Comparison of ENCODE assay signal across 1 cellular context in the genomic region with DNA sequence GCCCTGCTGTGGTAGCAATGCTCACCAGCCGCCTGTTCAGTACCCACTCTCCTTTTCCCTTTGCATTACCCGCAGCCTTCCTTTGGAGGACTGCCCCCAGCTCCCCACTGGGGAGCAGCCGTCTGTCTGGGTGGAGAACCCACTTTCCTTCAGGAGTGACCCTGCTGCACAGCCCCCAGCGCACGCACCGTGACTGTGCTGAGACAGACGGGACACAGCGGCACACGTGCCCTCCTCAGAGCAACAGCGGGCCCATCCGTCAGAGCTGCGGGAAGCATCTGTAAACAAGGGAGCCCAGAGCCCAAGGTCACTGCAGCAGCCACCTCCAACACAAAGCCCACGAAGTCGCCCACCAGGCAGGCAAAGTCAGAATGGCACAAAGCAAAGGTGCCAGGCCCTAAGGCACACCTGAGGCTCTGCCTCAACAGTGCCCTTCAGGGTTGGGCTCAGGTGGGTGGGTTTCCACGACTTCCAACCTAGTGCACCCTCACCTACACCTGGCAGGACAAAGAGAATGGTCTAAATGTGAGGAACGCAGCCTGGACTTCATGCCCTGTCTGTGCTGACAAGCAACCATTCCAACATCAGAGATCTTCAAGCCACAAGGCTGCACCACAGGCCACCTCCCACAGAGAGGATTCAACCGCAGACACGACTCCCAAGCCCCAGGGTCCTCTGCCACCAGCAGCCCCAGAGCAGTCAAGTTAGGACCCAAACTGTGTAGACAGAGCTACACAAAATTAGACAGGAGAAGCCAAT.
TF ChIP-seq lines count a peak whose summit lies in the region.

No MANE protein-coding gene starts in this region.

TF ChIP-seq in HepG2, 621 proteins besides CTCF, POLR2A, EP300 and RAD21 (continued from another document and continues in another):
- TF ChIP-seq, protein P1, sequence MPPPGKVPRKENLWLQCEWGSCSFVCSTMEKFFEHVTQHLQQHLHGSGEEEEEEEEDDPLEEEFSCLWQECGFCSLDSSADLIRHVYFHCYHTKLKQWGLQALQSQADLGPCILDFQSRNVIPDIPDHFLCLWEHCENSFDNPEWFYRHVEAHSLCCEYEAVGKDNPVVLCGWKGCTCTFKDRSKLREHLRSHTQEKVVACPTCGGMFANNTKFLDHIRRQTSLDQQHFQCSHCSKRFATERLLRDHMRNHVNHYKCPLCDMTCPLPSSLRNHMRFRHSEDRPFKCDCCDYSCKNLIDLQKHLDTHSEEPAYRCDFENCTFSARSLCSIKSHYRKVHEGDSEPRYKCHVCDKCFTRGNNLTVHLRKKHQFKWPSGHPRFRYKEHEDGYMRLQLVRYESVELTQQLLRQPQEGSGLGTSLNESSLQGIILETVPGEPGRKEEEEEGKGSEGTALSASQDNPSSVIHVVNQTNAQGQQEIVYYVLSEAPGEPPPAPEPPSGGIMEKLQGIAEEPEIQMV (CRISPR knock-in tag; IDR thresholded peaks at IDR 0.05; ENCODE audit: low read depth): no peak
- peak; percentile 80 for TF ChIP-seq ZNF580 (CRISPR knock-in tag; IDR thresholded peaks at IDR 0.05; ENCODE audit: borderline replicate concordance, low read depth)
- TF ChIP-seq HIVEP1 (CRISPR knock-in tag; IDR thresholded peaks at IDR 0.05): peak; percentile 82; the same call in 1 of the 2 replicates
- peak; percentile 82 for TF ChIP-seq ESRRA (CRISPR knock-in tag; IDR thresholded peaks at IDR 0.05; ENCODE audit: low read depth)
- no peak for TF ChIP-seq ZUFSP (CRISPR knock-in tag; IDR thresholded peaks at IDR 0.05; ENCODE audit: borderline replicate concordance)
- peak; percentile 69; the same call in 1 of the 2 replicates for TF ChIP-seq ZBTB33 (CRISPR knock-in tag; IDR thresholded peaks at IDR 0.05)
- no peak for TF ChIP-seq SMARCC2 (IDR thresholded peaks at IDR 0.05)
- TF ChIP-seq CREM (IDR thresholded peaks at IDR 0.05): 0 out of 2 replicates have a peak, but pooled peaks have one; percentile 5
- no peak for TF ChIP-seq CREM (CRISPR knock-in tag; IDR thresholded peaks at IDR 0.05)
- TF ChIP-seq, protein P2, sequence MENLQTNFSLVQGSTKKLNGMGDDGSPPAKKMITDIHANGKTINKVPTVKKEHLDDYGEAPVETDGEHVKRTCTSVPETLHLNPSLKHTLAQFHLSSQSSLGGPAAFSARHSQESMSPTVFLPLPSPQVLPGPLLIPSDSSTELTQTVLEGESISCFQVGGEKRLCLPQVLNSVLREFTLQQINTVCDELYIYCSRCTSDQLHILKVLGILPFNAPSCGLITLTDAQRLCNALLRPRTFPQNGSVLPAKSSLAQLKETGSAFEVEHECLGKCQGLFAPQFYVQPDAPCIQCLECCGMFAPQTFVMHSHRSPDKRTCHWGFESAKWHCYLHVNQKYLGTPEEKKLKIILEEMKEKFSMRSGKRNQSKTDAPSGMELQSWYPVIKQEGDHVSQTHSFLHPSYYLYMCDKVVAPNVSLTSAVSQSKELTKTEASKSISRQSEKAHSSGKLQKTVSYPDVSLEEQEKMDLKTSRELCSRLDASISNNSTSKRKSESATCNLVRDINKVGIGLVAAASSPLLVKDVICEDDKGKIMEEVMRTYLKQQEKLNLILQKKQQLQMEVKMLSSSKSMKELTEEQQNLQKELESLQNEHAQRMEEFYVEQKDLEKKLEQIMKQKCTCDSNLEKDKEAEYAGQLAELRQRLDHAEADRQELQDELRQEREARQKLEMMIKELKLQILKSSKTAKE (CRISPR knock-in tag; IDR thresholded peaks at IDR 0.05; ENCODE audit: borderline replicate concordance): peak; percentile 71; the same call in 1 of the 2 replicates
- no peak for TF ChIP-seq ZNF570 (CRISPR knock-in tag; IDR thresholded peaks at IDR 0.05; ENCODE audit: borderline replicate concordance)
- peak; percentile 80; the same call in 1 of the 2 replicates for TF ChIP-seq ZNF891 (CRISPR knock-in tag; IDR thresholded peaks at IDR 0.05)
- TF ChIP-seq, protein P3, sequence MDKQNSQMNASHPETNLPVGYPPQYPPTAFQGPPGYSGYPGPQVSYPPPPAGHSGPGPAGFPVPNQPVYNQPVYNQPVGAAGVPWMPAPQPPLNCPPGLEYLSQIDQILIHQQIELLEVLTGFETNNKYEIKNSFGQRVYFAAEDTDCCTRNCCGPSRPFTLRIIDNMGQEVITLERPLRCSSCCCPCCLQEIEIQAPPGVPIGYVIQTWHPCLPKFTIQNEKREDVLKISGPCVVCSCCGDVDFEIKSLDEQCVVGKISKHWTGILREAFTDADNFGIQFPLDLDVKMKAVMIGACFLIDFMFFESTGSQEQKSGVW (CRISPR knock-in tag; IDR thresholded peaks at IDR 0.05; ENCODE audit: borderline replicate concordance): no peak
- TF ChIP-seq ZNF724P (CRISPR knock-in tag; IDR thresholded peaks at IDR 0.05; ENCODE audit: borderline replicate concordance): peak; percentile 13; the same call in 1 of the 2 replicates
- no peak for TF ChIP-seq TEAD2 (CRISPR knock-in tag; IDR thresholded peaks at IDR 0.05)
- TF ChIP-seq ISL2 (CRISPR knock-in tag; IDR thresholded peaks at IDR 0.05): 0 out of 2 replicates have a peak, but pooled peaks have one; percentile 34
- no peak for TF ChIP-seq ZNF143 (CRISPR knock-in tag; IDR thresholded peaks at IDR 0.05)
- TF ChIP-seq, protein P4, sequence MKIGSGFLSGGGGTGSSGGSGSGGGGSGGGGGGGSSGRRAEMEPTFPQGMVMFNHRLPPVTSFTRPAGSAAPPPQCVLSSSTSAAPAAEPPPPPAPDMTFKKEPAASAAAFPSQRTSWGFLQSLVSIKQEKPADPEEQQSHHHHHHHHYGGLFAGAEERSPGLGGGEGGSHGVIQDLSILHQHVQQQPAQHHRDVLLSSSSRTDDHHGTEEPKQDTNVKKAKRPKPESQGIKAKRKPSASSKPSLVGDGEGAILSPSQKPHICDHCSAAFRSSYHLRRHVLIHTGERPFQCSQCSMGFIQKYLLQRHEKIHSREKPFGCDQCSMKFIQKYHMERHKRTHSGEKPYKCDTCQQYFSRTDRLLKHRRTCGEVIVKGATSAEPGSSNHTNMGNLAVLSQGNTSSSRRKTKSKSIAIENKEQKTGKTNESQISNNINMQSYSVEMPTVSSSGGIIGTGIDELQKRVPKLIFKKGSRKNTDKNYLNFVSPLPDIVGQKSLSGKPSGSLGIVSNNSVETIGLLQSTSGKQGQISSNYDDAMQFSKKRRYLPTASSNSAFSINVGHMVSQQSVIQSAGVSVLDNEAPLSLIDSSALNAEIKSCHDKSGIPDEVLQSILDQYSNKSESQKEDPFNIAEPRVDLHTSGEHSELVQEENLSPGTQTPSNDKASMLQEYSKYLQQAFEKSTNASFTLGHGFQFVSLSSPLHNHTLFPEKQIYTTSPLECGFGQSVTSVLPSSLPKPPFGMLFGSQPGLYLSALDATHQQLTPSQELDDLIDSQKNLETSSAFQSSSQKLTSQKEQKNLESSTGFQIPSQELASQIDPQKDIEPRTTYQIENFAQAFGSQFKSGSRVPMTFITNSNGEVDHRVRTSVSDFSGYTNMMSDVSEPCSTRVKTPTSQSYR (CRISPR knock-in tag; IDR thresholded peaks at IDR 0.05; ENCODE audit: borderline replicate concordance): peak; percentile 72
- no peak for TF ChIP-seq ZNF780A (CRISPR knock-in tag; IDR thresholded peaks at IDR 0.05)
- TF ChIP-seq, protein P5, sequence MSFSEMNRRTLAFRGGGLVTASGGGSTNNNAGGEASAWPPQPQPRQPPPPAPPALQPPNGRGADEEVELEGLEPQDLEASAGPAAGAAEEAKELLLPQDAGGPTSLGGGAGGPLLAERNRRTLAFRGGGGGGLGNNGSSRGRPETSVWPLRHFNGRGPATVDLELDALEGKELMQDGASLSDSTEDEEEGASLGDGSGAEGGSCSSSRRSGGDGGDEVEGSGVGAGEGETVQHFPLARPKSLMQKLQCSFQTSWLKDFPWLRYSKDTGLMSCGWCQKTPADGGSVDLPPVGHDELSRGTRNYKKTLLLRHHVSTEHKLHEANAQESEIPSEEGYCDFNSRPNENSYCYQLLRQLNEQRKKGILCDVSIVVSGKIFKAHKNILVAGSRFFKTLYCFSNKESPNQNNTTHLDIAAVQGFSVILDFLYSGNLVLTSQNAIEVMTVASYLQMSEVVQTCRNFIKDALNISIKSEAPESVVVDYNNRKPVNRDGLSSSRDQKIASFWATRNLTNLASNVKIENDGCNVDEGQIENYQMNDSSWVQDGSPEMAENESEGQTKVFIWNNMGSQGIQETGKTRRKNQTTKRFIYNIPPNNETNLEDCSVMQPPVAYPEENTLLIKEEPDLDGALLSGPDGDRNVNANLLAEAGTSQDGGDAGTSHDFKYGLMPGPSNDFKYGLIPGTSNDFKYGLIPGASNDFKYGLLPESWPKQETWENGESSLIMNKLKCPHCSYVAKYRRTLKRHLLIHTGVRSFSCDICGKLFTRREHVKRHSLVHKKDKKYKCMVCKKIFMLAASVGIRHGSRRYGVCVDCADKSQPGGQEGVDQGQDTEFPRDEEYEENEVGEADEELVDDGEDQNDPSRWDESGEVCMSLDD (CRISPR knock-in tag; IDR thresholded peaks at IDR 0.05; ENCODE audit: borderline replicate concordance): no peak
- no peak for TF ChIP-seq ZNF205 (CRISPR knock-in tag; IDR thresholded peaks at IDR 0.05)
- peak; percentile 92 for TF ChIP-seq BHLHE40 (IDR thresholded peaks at IDR 0.05; ENCODE audit: low read length)
- no peak; the same call in 1 of the 2 replicates for TF ChIP-seq TARDBP (CRISPR knock-in tag; IDR thresholded peaks at IDR 0.05)
- no peak for TF ChIP-seq ZNF773 (CRISPR knock-in tag; IDR thresholded peaks at IDR 0.05; ENCODE audit: borderline replicate concordance)
- TF ChIP-seq, protein P6, sequence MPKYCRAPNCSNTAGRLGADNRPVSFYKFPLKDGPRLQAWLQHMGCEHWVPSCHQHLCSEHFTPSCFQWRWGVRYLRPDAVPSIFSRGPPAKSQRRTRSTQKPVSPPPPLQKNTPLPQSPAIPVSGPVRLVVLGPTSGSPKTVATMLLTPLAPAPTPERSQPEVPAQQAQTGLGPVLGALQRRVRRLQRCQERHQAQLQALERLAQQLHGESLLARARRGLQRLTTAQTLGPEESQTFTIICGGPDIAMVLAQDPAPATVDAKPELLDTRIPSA (CRISPR knock-in tag; IDR thresholded peaks at IDR 0.05; ENCODE audit: borderline replicate concordance): no peak
- TF ChIP-seq GATA4 (IDR thresholded peaks at IDR 0.05; ENCODE audit: borderline replicate concordance, low read depth): 0 out of 2 replicates have a peak, but pooled peaks have one; percentile 44
- no peak for TF ChIP-seq KLF6 (CRISPR knock-in tag; IDR thresholded peaks at IDR 0.05)
- no peak for TF ChIP-seq SRSF4 (IDR thresholded peaks at IDR 0.05; ENCODE audit: low read depth, low read length, poor library complexity, severe bottlenecking)
- TF ChIP-seq ZNF75D (CRISPR knock-in tag; IDR thresholded peaks at IDR 0.05; ENCODE audit: borderline replicate concordance): no peak
- peak; percentile 92 for TF ChIP-seq MEIS2 (CRISPR knock-in tag; IDR thresholded peaks at IDR 0.05)
- peak; percentile 84; the same call in 1 of the 2 replicates for TF ChIP-seq SPEN (CRISPR knock-in tag; IDR thresholded peaks at IDR 0.05; ENCODE audit: low read depth)
- peak; percentile 41; the same call in 1 of the 2 replicates for TF ChIP-seq CBX5 (CRISPR knock-in tag; IDR thresholded peaks at IDR 0.05; ENCODE audit: borderline replicate concordance)
- no peak for TF ChIP-seq RFX5 (IDR thresholded peaks at IDR 0.05; ENCODE audit: low read depth, low read length)
- TF ChIP-seq ZNF777 (CRISPR knock-in tag; IDR thresholded peaks at IDR 0.05): peak; percentile 59; the same call in 1 of the 2 replicates
- TF ChIP-seq U2AF1 (optimal IDR thresholded peaks at IDR 0.05; ENCODE audit: low read depth, low read length): no peak
- no peak for TF ChIP-seq NBN (conservative IDR thresholded peaks at IDR 0.05)
- TF ChIP-seq MTA3 (CRISPR knock-in tag; IDR thresholded peaks at IDR 0.05): no peak
- no peak for TF ChIP-seq ZC3H4 (CRISPR knock-in tag; IDR thresholded peaks at IDR 0.05; ENCODE audit: borderline replicate concordance)
- TF ChIP-seq, protein P7, sequence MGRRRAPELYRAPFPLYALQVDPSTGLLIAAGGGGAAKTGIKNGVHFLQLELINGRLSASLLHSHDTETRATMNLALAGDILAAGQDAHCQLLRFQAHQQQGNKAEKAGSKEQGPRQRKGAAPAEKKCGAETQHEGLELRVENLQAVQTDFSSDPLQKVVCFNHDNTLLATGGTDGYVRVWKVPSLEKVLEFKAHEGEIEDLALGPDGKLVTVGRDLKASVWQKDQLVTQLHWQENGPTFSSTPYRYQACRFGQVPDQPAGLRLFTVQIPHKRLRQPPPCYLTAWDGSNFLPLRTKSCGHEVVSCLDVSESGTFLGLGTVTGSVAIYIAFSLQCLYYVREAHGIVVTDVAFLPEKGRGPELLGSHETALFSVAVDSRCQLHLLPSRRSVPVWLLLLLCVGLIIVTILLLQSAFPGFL (CRISPR knock-in tag; IDR thresholded peaks at IDR 0.05): no peak
- no peak for TF ChIP-seq POLR2AphosphoS2 (IDR thresholded peaks at IDR 0.05; ENCODE audit: low read depth, low read length)
- TF ChIP-seq HMG20B (CRISPR knock-in tag; conservative IDR thresholded peaks at IDR 0.05): no peak
- TF ChIP-seq PRMT3 (CRISPR knock-in tag; IDR thresholded peaks at IDR 0.05; ENCODE audit: borderline replicate concordance, low read depth): no peak
